11 cellular contexts compared by ENCODE assay signal in the genomic region with DNA sequence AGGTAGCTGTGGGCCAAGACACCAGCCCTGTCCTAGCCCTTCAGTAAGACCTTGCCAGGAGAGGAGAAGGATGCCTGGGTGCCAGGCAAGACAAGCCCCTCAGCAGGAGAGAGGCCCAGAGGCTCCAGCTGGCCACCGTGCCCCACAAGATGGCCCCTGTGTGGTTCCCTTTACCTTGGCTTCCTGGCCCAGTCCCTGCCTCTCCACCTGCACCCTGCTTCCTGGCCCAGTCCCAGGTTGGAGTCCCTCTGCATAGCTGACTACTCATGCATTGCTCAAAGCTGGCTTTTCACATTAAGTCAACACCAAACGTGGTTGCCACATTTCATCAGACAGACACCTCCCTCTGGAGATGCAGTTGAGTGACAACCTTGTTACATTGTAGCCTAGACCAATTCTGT. TPM values are rescaled to one million over a fixed set of nuclear protein-coding genes. Genes with fewer than 3 reads are reported as not detected.
A peak's percentile ranks its signal among the peaks of the same experiment; 100 is the strongest.
DNase-seq lines count a peak whose midpoint lies in the region; ATAC-seq and TF ChIP-seq lines count a peak whose summit lies in the region.
"Had no signal": no experiment of that assay in that cellular context is flagged by ENCODE, and none has a peak within 500 bp of the region (broad histone marks: within the 10 kb centered on the region; RNA-seq: fewer than 3 reads in every experiment).

No MANE protein-coding gene starts in this region.

- H3K27ac ChIP-seq in right cardiac atrium (ENCODE audit: low read length): no peak overlapping the region
- no peak overlapping the region for H3K27ac ChIP-seq in left ventricle myocardium inferior (replicated peaks)
- peak overlapping the region; percentile 9 to 46 (median 28) for H3K27ac ChIP-seq in esophagus squamous epithelium
- no peak overlapping the region for H3K27ac ChIP-seq in sigmoid colon

- no peak for ATAC-seq in right cardiac atrium
- no peak for ATAC-seq in GM18502 (IDR thresholded peaks at IDR 0.05; ENCODE audit: poor library complexity, unreplicated experiment)

- H3K9me3 ChIP-seq in right cardiac atrium (ENCODE audit: control insufficient read depth, low read length) (no peaks in the 10 kb centered on the region), left ventricle myocardium inferior (replicated peaks) (peaks cover 4% of the 10 kb centered on the region), esophagus squamous epithelium (peaks cover 0 to 6% (median 0%) of the 10 kb centered on the region in 3 donors), sigmoid colon (no peaks in the 10 kb centered on the region)

- H3K9me3 Mint-ChIP-seq in type B pancreatic cell: no peaks in the 10 kb centered on the region

- intact Hi-C loops in right cardiac atrium (cut with DNase I): no loop called here
- intact Hi-C loops in left ventricle myocardium inferior (cut with micrococcal nuclease): no loop called here
- intact Hi-C loops in esophagus squamous epithelium (cut with DNase I): no loop called here
- intact Hi-C loops in sigmoid colon (cut with DNase I): no loop called here

- peaks cover 25% of the 10 kb centered on the region for H3K27me3 Mint-ChIP-seq in type B pancreatic cell

- no peak for TF ChIP-seq POLR2A in esophagus squamous epithelium (IDR thresholded peaks at IDR 0.05)
- TF ChIP-seq POLR2A in sigmoid colon (IDR thresholded peaks at IDR 0.05): no peak

- H3K4me1 ChIP-seq in right cardiac atrium (ENCODE audit: control insufficient read depth, insufficient read depth, low read length) (peaks cover 4% of the 10 kb centered on the region), left ventricle myocardium inferior (peaks cover 31% of the 10 kb centered on the region), esophagus squamous epithelium (peaks cover 33 to 78% (median 34%) of the 10 kb centered on the region in 3 donors), sigmoid colon (peaks cover 0 to 34% (median 29%) of the 10 kb centered on the region in 4 donors)

- H3K36me3 ChIP-seq in left ventricle myocardium inferior (peaks cover 19% of the 10 kb centered on the region), esophagus squamous epithelium (peaks cover 9 to 27% (median 10%) of the 10 kb centered on the region in 3 donors), sigmoid colon (peaks cover 4 to 18% (median 9%) of the 10 kb centered on the region in 4 donors)

- WGBS in right cardiac atrium: 57% methylated on average over 2 of the region's 2 CpGs
- WGBS in esophagus squamous epithelium, 2 donors: 45 to 60% methylated on average over 2 of the region's 2 CpGs
- 50% methylated on average over 2 of the region's 2 CpGs for WGBS in sigmoid colon, 2 donors

- no peaks in the 10 kb centered on the region for H3K4me1 Mint-ChIP-seq in type B pancreatic cell (ENCODE audit: unreplicated experiment)

- TF ChIP-seq EP300 in sigmoid colon (IDR thresholded peaks at IDR 0.05): no peak

- no peaks in the 10 kb centered on the region for H3K27me3 ChIP-seq in right cardiac atrium (ENCODE audit: control insufficient read depth, insufficient read depth)
- peaks cover 31% of the 10 kb centered on the region for H3K27me3 ChIP-seq in left ventricle myocardium inferior (ENCODE audit: low read depth)
- peaks cover 12 to 31% (median 19%) of the 10 kb centered on the region in 4 donors for H3K27me3 ChIP-seq in esophagus squamous epithelium
- H3K27me3 ChIP-seq in sigmoid colon: peaks cover 37 to 47% (median 45%) of the 10 kb centered on the region in 3 donors

- H3K36me3 Mint-ChIP-seq in type B pancreatic cell: peaks cover 5% of the 10 kb centered on the region

- peak overlapping the region; percentile 81 for H3K27ac Mint-ChIP-seq in type B pancreatic cell

- H3K4me3 Mint-ChIP-seq in type B pancreatic cell: peak overlapping the region; percentile 58

- H3K4me3 ChIP-seq in right cardiac atrium (ENCODE audit: low read length) (no peak overlapping the region), left ventricle myocardium inferior (no peak overlapping the region), esophagus squamous epithelium (no peak overlapping the region), sigmoid colon (no peak overlapping the region)

- DNase-seq in right cardiac atrium: peak in 2 of 3 donors; percentile 47 to 50
- no peak for DNase-seq in left ventricle myocardium inferior
- DNase-seq in OCI-M1 (lab: John Stamatoyannopoulos, UW): peak; percentile 28
- no peak for DNase-seq in esophagus squamous epithelium (lab: John Stamatoyannopoulos, UW)
- no peak for DNase-seq in type B pancreatic cell (ENCODE audit: extremely low spot score, unreplicated experiment)
- DNase-seq in sigmoid colon: no peak
- DNase-seq in stimulated activated CD4-positive, alpha-beta T cell treated with anti-CD3 and anti-CD28 coated beads, Interleukin-4, amount 100 ng/mL, for 1 hour: no peak
- DNase-seq: DND-41, glutamatergic neuron, NCI-H1436 had no signal

- no peak for TF ChIP-seq CTCF in left ventricle myocardium inferior (IDR thresholded peaks at IDR 0.05; ENCODE audit: borderline replicate concordance)
- TF ChIP-seq CTCF in esophagus squamous epithelium (IDR thresholded peaks at IDR 0.05): no peak
- no peak for TF ChIP-seq CTCF in type B pancreatic cell (conservative IDR thresholded peaks at IDR 0.05)
- no peak for TF ChIP-seq CTCF in sigmoid colon (IDR thresholded peaks at IDR 0.05)

RNA-seq across cellular contexts. Expression of a gene that starts 4.0 kb away (rescaled TPM):
- total RNA-seq in right cardiac atrium (1 to 10 TPM in 1 of 4 donors, under 1 TPM in 3; 0.57 to 1.0 (median 0.68) TPM), left ventricle myocardium inferior (0.38 TPM), esophagus squamous epithelium (1 to 10 TPM in 2 of 4 donors, under 1 TPM in 1, not detected in 1; 0.38 to 1.0 (median 1.0) TPM), type B pancreatic cell (ENCODE audit: low replicate concordance) (2.4 and 2.5 TPM in 2 replicates), sigmoid colon (1 to 10 TPM in 3 of 4 donors, under 1 TPM in 1; 0.82 to 8.3 (median 6.3) TPM)
- polyA plus RNA-seq in right cardiac atrium (1.4 TPM), sigmoid colon (1 to 10 TPM in 2 of 3 donors, under 1 TPM in 1; 0.60 to 4.0 (median 1.2) TPM)

RNA-seq across cellular contexts. Expression of a gene that starts 9.7 kb away (rescaled TPM):
- total RNA-seq in right cardiac atrium (10 to 100 TPM; 19.6 to 25.7 (median 22.2) TPM), left ventricle myocardium inferior (23.3 TPM), esophagus squamous epithelium (10 to 100 TPM in 2 of 4 donors, 1 to 10 TPM in 2; 5.6 to 30.4 (median 13.6) TPM), type B pancreatic cell (ENCODE audit: low replicate concordance) (25.3 and 31.6 TPM in 2 replicates), sigmoid colon (10 to 100 TPM; 17.5 to 23.8 (median 21.2) TPM)
- polyA plus RNA-seq in right cardiac atrium (31.7 TPM), sigmoid colon (100 to 1,000 TPM in 1 of 3 donors, 10 to 100 TPM in 2; 67.3 to 125 (median 82.9) TPM)

RNA-seq across cellular contexts. Expression of a gene that starts 12.5 kb away (rescaled TPM):
- not detected for total RNA-seq in right cardiac atrium
- 0.29 TPM for polyA plus RNA-seq in right cardiac atrium
- total RNA-seq in left ventricle myocardium inferior: not detected
- 1 to 10 TPM in 2 of 4 donors, under 1 TPM in 2; 0.38 to 4.2 (median 1.8) TPM for total RNA-seq in esophagus squamous epithelium
- 0.63 and 2.0 TPM in 2 replicates for total RNA-seq in type B pancreatic cell (ENCODE audit: low replicate concordance)
- not detected for total RNA-seq in sigmoid colon
- 10 to 100 TPM; 13.8 to 47.3 (median 15.0) TPM for polyA plus RNA-seq in sigmoid colon

RNA-seq across cellular contexts. Expression of a gene that starts 15.9 kb away (rescaled TPM):
- total RNA-seq in right cardiac atrium (10 to 100 TPM; 16.8 to 20.5 (median 17.5) TPM), left ventricle myocardium inferior (14.5 TPM), esophagus squamous epithelium (10 to 100 TPM; 31.3 to 56.1 (median 40.9) TPM), type B pancreatic cell (ENCODE audit: low replicate concordance) (43.9 and 46.1 TPM in 2 replicates), sigmoid colon (10 to 100 TPM; 12.8 to 27.2 (median 17.7) TPM)
- polyA plus RNA-seq in right cardiac atrium (14.0 TPM), sigmoid colon (10 to 100 TPM; 20.3 to 57.0 (median 21.0) TPM)

RNA-seq across cellular contexts. Expression of a gene that starts 21.9 kb away (rescaled TPM):
- total RNA-seq in right cardiac atrium (10 to 100 TPM; 19.0 to 22.8 (median 19.7) TPM), left ventricle myocardium inferior (22.6 TPM), esophagus squamous epithelium (10 to 100 TPM; 32.7 to 48.2 (median 36.7) TPM), type B pancreatic cell (ENCODE audit: low replicate concordance) (37.0 and 40.0 TPM in 2 replicates), sigmoid colon (10 to 100 TPM; 19.4 to 27.4 (median 26.1) TPM)
- polyA plus RNA-seq in right cardiac atrium (39.6 TPM), sigmoid colon (10 to 100 TPM; 14.3 to 37.4 (median 14.4) TPM)

Comparison
In these comparisons a context has a peak if more than half of its experiments do, and no peak if none do; other contexts are left out.
1. DNase-seq: peak in right cardiac atrium (2 of 3) and OCI-M1 (single experiment); none in left ventricle myocardium inferior (single experiment), esophagus squamous epithelium (single experiment), type B pancreatic cell (single experiment), sigmoid colon (single experiment) and stimulated activated CD4-positive, alpha-beta T cell treated with anti-CD3 and anti-CD28 coated beads, Interleukin-4, amount 100 ng/mL, for 1 hour (single experiment).
2. H3K27ac ChIP-seq: peak in esophagus squamous epithelium (4 of 4); none in right cardiac atrium (single experiment), left ventricle myocardium inferior (single experiment) and sigmoid colon (0 of 4).